In the genomic region with DNA sequence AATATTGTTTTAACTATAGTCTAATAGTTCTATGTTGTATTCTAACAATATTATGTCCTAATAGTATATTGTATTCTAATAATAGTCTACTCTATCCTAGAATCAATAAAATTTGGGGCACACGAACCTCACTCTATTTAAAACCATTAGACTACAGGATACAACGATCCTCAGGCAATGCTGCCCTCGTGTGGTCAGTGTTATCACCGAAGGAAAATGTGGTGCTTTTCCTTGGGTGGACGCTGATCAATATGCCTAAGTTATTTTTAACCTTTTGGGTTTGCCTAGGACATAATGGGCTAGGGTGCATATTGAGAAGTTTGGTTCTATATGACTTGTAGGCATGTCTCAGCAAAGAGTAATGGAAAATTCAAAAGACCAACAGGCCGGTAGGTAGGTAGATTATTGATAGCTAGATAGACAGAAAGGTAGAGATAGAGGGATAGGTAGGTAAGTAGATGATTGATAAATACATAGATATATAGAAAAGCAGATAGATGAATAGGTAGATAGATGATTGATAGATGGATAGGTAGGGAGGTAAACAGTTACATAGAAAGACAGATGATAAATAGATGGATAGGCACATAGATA, we compare ENCODE assay signal across 9 cellular contexts.
A peak's percentile ranks its signal among the peaks of the same experiment; 100 is the strongest.
DNase-seq lines count a peak whose midpoint lies in the region; ATAC-seq and TF ChIP-seq lines count a peak whose summit lies in the region.
"Had no signal": no experiment of that assay in that cellular context is flagged by ENCODE, and none has a peak within 500 bp of the region (broad histone marks: within the 10 kb centered on the region; RNA-seq: fewer than 3 reads in every experiment).

No MANE protein-coding gene starts in this region.

- H3K79me1 ChIP-seq in H9 (ENCODE audit: insufficient read depth, low read depth, low read length, poor library complexity, severe bottlenecking) = no peaks in the 10 kb centered on the region

- H2BK20ac ChIP-seq in H9 (ENCODE audit: low read depth, low read length, poor library complexity, severe bottlenecking) = no peak overlapping the region

- H2AFZ ChIP-seq in H9 (ENCODE audit: low read length) (no peak overlapping the region), smooth muscle cell (ENCODE audit: low read depth) (no peak overlapping the region)

- H3K27me3 Mint-ChIP-seq in H9 (ENCODE audit: low read depth) = no peaks in the 10 kb centered on the region
- H3K27me3 Mint-ChIP-seq: activated naive CD8-positive, alpha-beta T cell treated with anti-CD3 and anti-CD28 coated beads, Interleukin-2, amount 10 ng/mL, durations not matched to agents 7 days and 5 days had no signal

- peak; percentile 20 to 67 (median 44) for DNase-seq in NCI-H1417 (lab: John Stamatoyannopoulos, UW)
- no peak for DNase-seq in NCI-H1417 treated with DMSO at 0.1 percent for 48 hours (lab: John Stamatoyannopoulos, UW)
- no peak for DNase-seq in H9
- peak; percentile 1 for DNase-seq in NCI-H510A (lab: John Stamatoyannopoulos, UW)
- DNase-seq in activated gamma-delta T cell treated with anti-CD3 and anti-CD28 coated beads, Interleukin-2, amount 50 U/mL, for 16 hours (ENCODE audit: low read depth) = peak; percentile 8
- peak in 1 of 2 donors; percentile 11 for DNase-seq in heart right ventricle
- DNase-seq in smooth muscle cell (lab: John Stamatoyannopoulos, UW; ENCODE audit: unreplicated experiment) = no peak
- DNase-seq: activated naive CD8-positive, alpha-beta T cell treated with anti-CD3 and anti-CD28 coated beads, Interleukin-2, amount 10 ng/mL, durations not matched to agents 7 days and 5 days had no signal

- H3K27me3 ChIP-seq in H9 (ENCODE audit: insufficient read depth, low read length) = no peaks in the 10 kb centered on the region
- no peaks in the 10 kb centered on the region for H3K27me3 ChIP-seq in heart right ventricle
- H3K27me3 ChIP-seq in smooth muscle cell (ENCODE audit: low read depth) = no peaks in the 10 kb centered on the region

- no peak overlapping the region for H2BK120ac ChIP-seq in H9 (ENCODE audit: low read depth, low read length, poor library complexity, severe bottlenecking)

- H3K4me2 ChIP-seq in H9 (ENCODE audit: insufficient read depth, insufficient read length, low read length) = no peak overlapping the region
- no peak overlapping the region for H3K4me2 ChIP-seq in smooth muscle cell

- no peak overlapping the region for H3K27ac ChIP-seq in H9 (ENCODE audit: insufficient read length, low read depth, low read length)
- no peak overlapping the region for H3K27ac ChIP-seq in heart right ventricle
- H3K27ac ChIP-seq in smooth muscle cell (ENCODE audit: low read depth) = no peak overlapping the region

- intact Hi-C loops in heart right ventricle (cut with DNase I) = loop anchor here in 5 of 10 donors (10.0 kb wide), 2 partner anchors 524 to 764 kb away; no protein-coding TSS in a partner anchor

- H3K9me3 Mint-ChIP-seq in H9 = no peaks in the 10 kb centered on the region
- H3K9me3 Mint-ChIP-seq: activated naive CD8-positive, alpha-beta T cell treated with anti-CD3 and anti-CD28 coated beads, Interleukin-2, amount 10 ng/mL, durations not matched to agents 7 days and 5 days had no signal

- H4K91ac ChIP-seq in H9 (ENCODE audit: insufficient read length, low read depth, low read length) = no peak overlapping the region

- H4K5ac ChIP-seq in H9 (ENCODE audit: insufficient read length, low read depth, low read length) = no peak overlapping the region

- no peak overlapping the region for H3K14ac ChIP-seq in H9 (ENCODE audit: insufficient read depth, low read length)

- H3K18ac ChIP-seq in H9 (ENCODE audit: insufficient read length, low read depth, low read length) = no peak overlapping the region

- H2BK5ac ChIP-seq in H9 (ENCODE audit: insufficient read length, low read length) = no peak overlapping the region

- H3K79me2 ChIP-seq in H9 (ENCODE audit: insufficient read depth, low read length) = no peaks in the 10 kb centered on the region
- H3K79me2 ChIP-seq in smooth muscle cell (ENCODE audit: low read depth) = no peaks in the 10 kb centered on the region

- H3K56ac ChIP-seq in H9 (ENCODE audit: insufficient read length, low read depth, low read length) = no peak overlapping the region

- H3K23ac ChIP-seq in H9 (ENCODE audit: insufficient read length, low read depth, low read length) = no peak overlapping the region

- no peaks in the 10 kb centered on the region for H3F3A ChIP-seq in smooth muscle cell (ENCODE audit: low read depth)

- H3K4me3 Mint-ChIP-seq in H9 = no peak overlapping the region
- H3K4me3 Mint-ChIP-seq: activated naive CD8-positive, alpha-beta T cell treated with anti-CD3 and anti-CD28 coated beads, Interleukin-2, amount 10 ng/mL, durations not matched to agents 7 days and 5 days had no signal

- no peak overlapping the region for H4K8ac ChIP-seq in H9 (replicated peaks; ENCODE audit: insufficient read length, low read depth, low read length)

- H3K4me1 ChIP-seq in H9 (ENCODE audit: insufficient read depth, low read length) (no peaks in the 10 kb centered on the region; the same call in 1 of the 2 replicates), heart right ventricle (no peaks in the 10 kb centered on the region), smooth muscle cell (ENCODE audit: low read depth) (no peaks in the 10 kb centered on the region)

- no peak overlapping the region for H3K27ac Mint-ChIP-seq in H9
- H3K27ac Mint-ChIP-seq: activated naive CD8-positive, alpha-beta T cell treated with anti-CD3 and anti-CD28 coated beads, Interleukin-2, amount 10 ng/mL, durations not matched to agents 7 days and 5 days had no signal

- WGBS in H9 (ENCODE audit: extremely low coverage, insufficient read length, low lambda C conversion rate) = no CpG with 5 or more reads among the region's 6 CpGs
- WGBS in heart right ventricle, 2 donors = 14 to 15% methylated on average over 6 of the region's 6 CpGs
- 19% methylated on average over 6 of the region's 6 CpGs for WGBS in smooth muscle cell (ENCODE audit: low lambda C conversion rate)

- H3K36me3 ChIP-seq in heart right ventricle (peaks cover 0 to 24% (median 0%) of the 10 kb centered on the region in 9 donors), smooth muscle cell (ENCODE audit: low read depth) (no peaks in the 10 kb centered on the region)

- H3T11ph ChIP-seq in H9 (ENCODE audit: low read length) = no peak overlapping the region

- H3K4me1 Mint-ChIP-seq in H9 = peaks cover 14 to 22% of the 10 kb centered on the region in 2 experiments

- no peak for ATAC-seq in heart right ventricle
- no peak for ATAC-seq in HG03442 (IDR thresholded peaks at IDR 0.05; ENCODE audit: unreplicated experiment)

- no peak overlapping the region for H2AK5ac ChIP-seq in H9 (ENCODE audit: insufficient read length, low read length)

- no peak overlapping the region for H3K4ac ChIP-seq in H9 (ENCODE audit: low read depth, low read length)

- H2BK15ac ChIP-seq in H9 (ENCODE audit: low read depth, low read length) = no peak overlapping the region

- peaks cover 17 to 53% (median 38%) of the 10 kb centered on the region in 3 experiments for H3K36me3 Mint-ChIP-seq in H9 (ENCODE audit: insufficient read depth in 1 of 3, low read depth in 3 of 3)

- H3K9ac ChIP-seq in H9 (ENCODE audit: extremely low read depth, insufficient read length, low read length) (no peak overlapping the region), smooth muscle cell (ENCODE audit: low read depth) (no peak overlapping the region)

- H4K20me1 ChIP-seq in H9 (ENCODE audit: control insufficient read depth, insufficient read depth, insufficient read length) (no peaks in the 10 kb centered on the region), smooth muscle cell (ENCODE audit: low read depth) (no peaks in the 10 kb centered on the region)

- H3K9me3 ChIP-seq in H9 (ENCODE audit: control insufficient read depth, low read depth, low read length) (no peaks in the 10 kb centered on the region), heart right ventricle (peaks cover 0 to 2% (median 0%) of the 10 kb centered on the region in 11 donors), smooth muscle cell (replicated peaks; ENCODE audit: low read depth) (no peaks in the 10 kb centered on the region)

- no peaks in the 10 kb centered on the region for H3K23me2 ChIP-seq in H9 (ENCODE audit: insufficient read length, low read depth, low read length, poor library complexity, severe bottlenecking)

- H3K4me3 ChIP-seq in heart right ventricle = no peak overlapping the region
- no peak overlapping the region for H3K4me3 ChIP-seq in smooth muscle cell

- H2BK12ac ChIP-seq in H9 (ENCODE audit: insufficient read length, low read depth, low read length) = no peak overlapping the region

- TF ChIP-seq CTCF in H9 (conservative IDR thresholded peaks at IDR 0.05) (peak; percentile 91), heart right ventricle (IDR thresholded peaks at IDR 0.05) (peak; percentile 22 to 75 (median 59)), smooth muscle cell (IDR thresholded peaks at IDR 0.05; ENCODE audit: borderline replicate concordance, insufficient read depth, poor library complexity, severe bottlenecking) (peak; percentile 88)

Comparison
In these comparisons a context has a peak if more than half of its experiments do, and no peak if none do; other contexts are left out.
1. DNase-seq: peak in NCI-H1417 (3 of 3), NCI-H510A (single experiment) and activated gamma-delta T cell treated with anti-CD3 and anti-CD28 coated beads, Interleukin-2, amount 50 U/mL, for 16 hours (single experiment); none in NCI-H1417 treated with DMSO at 0.1 percent for 48 hours (single experiment), H9 (single experiment) and smooth muscle cell (single experiment).
2. Peak in every context shown above with its lines, with median percentiles within 50 percentile points of each other: CTCF ChIP-seq.